ENCODE assay signal across 8 cellular contexts in the genomic region with DNA sequence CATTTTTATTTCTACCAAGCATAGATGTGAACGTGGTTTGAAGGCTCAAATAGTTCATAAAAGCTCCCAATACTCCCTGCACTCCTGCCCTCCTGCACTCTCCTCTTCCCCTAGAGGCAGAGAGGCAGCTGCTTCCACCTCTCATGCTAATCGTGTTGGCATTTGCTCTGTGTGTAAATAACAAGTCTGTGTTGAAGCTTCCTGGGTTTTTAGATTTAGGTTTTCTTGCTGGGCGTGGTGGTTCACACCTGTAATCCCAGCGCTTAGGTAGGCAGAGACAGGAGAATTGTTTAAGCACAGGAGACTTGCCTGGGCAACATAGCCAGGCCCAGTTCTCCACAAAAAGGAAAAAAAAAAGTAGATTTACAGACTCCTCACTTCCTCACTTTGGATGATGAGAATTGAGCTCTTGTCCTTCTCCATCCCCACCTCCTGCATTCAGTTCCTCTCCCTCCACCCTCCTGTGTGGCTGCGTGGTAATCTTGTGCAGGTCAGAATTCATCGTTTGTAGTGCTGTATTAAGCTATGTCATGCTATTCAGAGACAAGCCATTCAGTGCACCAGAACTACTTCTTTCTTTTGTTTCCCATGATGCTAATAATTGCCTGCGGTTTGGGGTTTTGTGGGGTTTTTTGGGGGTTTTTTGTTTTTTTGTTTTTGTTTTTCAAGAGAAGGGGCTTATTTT. TPM values are rescaled to one million over a fixed set of nuclear protein-coding genes. Genes with fewer than 3 reads are reported as not detected.
DNase-seq lines count a peak whose midpoint lies in the region; ATAC-seq lines count a peak whose summit lies in the region.

No MANE protein-coding gene starts in this region.

- H3K27ac Mint-ChIP-seq in memory B cell = no peak overlapping the region

- H3K27me3 Mint-ChIP-seq in memory B cell = peaks cover 12% of the 10 kb centered on the region

- H3K4me3 Mint-ChIP-seq in memory B cell = no peak overlapping the region

- ATAC-seq in GM21529 (IDR thresholded peaks at IDR 0.05; ENCODE audit: unreplicated experiment) = peak; percentile 81
- ATAC-seq in memory B cell (ENCODE audit: low read depth) = peak; percentile 76

- H3K4me1 Mint-ChIP-seq in memory B cell = peaks cover 11% of the 10 kb centered on the region

- H3K36me3 Mint-ChIP-seq in memory B cell = no peaks in the 10 kb centered on the region

- no peaks in the 10 kb centered on the region for H3K9me3 Mint-ChIP-seq in memory B cell

- DNase-seq in NCI-H1417 (lab: John Stamatoyannopoulos, UW) (peak; percentile 14 to 70 (median 32)), NCI-H1417 treated with DMSO at 0.1 percent for 48 hours (lab: John Stamatoyannopoulos, UW) (no peak), NCI-H345 (lab: John Stamatoyannopoulos, UW) (peak; percentile 71), memory B cell (ENCODE audit: low spot score in 2 of 2) (no peak), cortex of kidney (lab: John Stamatoyannopoulos, UW) (no peak), cerebellar nuclear complex (lab: John Stamatoyannopoulos, UW) (no peak), H4 (ENCODE audit: low spot score) (no peak)

RNA-seq across cellular contexts. Expression of a gene that starts 37.4 kb away (rescaled TPM):
- not detected in 2 replicates for total RNA-seq in H4 (2014; rRNA removed; shearing (Covaris generic))

RNA-seq across cellular contexts. Expression of a gene that starts 58.8 kb away (rescaled TPM):
- total RNA-seq in H4 (2014; rRNA removed; shearing (Covaris generic)) = 44.5 and 55.1 TPM in 2 replicates

Comparison
In these comparisons a context has a peak if more than half of its experiments do, and no peak if none do; other contexts are left out.
1. DNase-seq: peak in NCI-H1417 (3 of 3) and NCI-H345 (single experiment); none in NCI-H1417 treated with DMSO at 0.1 percent for 48 hours (single experiment), memory B cell (0 of 2), cortex of kidney (single experiment), cerebellar nuclear complex (0 of 2) and H4 (single experiment).